ENCODE assay signal across 19 cellular contexts in the genomic region with DNA sequence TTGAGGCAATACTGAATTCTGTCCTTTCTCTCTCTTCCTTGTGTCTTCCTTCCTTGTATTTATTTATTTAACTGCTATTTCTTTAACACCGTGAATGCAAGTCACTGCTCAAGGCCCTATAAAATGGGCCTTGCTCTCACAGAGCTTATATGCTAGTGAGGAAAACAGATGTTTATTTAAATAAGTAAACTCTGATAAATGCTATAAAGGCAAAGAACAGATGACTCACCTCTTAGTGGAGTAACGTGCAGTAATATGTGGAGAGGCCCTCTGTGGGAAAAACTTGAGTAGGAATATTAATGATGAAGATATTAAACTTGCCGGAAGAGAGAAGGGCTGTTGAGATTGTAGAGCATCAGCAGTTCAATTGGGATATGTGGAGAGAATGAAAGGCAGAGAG.
"Had no signal": no experiment of that assay in that cellular context is flagged by ENCODE, and none has a peak within 500 bp of the region (broad histone marks: within the 10 kb centered on the region; RNA-seq: fewer than 3 reads in every experiment).

No MANE protein-coding gene starts in this region.

- H3K9me3 ChIP-seq: lower lobe of right lung, sigmoid colon, upper lobe of right lung had no signal

- H3K4me3 Mint-ChIP-seq: activated naive CD8-positive, alpha-beta T cell; nephron; stimulated activated naive B cell treated with anti-CD40 and anti-IgM and Interleukin-4, amounts not matched to agents 10 μg/mL and 1 μg/mL and 100 μg/mL, for 72 hours had no signal

- DNase-seq: activated CD4-positive, alpha-beta T cell treated with anti-CD3 and anti-CD28 coated beads for 1 hour; activated CD4-positive, alpha-beta T cell treated with anti-CD3 and anti-CD28 coated beads, Interleukin-2, amount 50 U/mL, for 4 hours; activated gamma-delta T cell; aorta; brain microvascular endothelial cell; cortex of kidney; hippocampal formation; islet precursor cell; left colon; lower lobe of right lung; posterior cingulate gyrus; sigmoid colon; stimulated activated naive B cell treated with anti-CD40 and anti-IgM and Interleukin-4, amounts not matched to agents 10 μg/mL and 1 μg/mL and 100 μg/mL, for 72 hours; upper lobe of right lung; WERI-Rb-1 had no signal

- H3K36me3 Mint-ChIP-seq: activated naive CD8-positive, alpha-beta T cell; stimulated activated naive B cell treated with anti-CD40 and anti-IgM and Interleukin-4, amounts not matched to agents 10 μg/mL and 1 μg/mL and 100 μg/mL, for 72 hours had no signal

- H3K36me3 ChIP-seq: brain microvascular endothelial cell, lower lobe of right lung, sigmoid colon, upper lobe of right lung, WERI-Rb-1 had no signal

- H3K27ac ChIP-seq: brain microvascular endothelial cell, lower lobe of right lung, sigmoid colon, upper lobe of right lung, WERI-Rb-1 had no signal

- ATAC-seq: esophagus mucosa; left colon; lower lobe of right lung; stimulated activated naive B cell treated with anti-CD40 and anti-IgM and Interleukin-4, amounts not matched to agents 10 μg/mL and 1 μg/mL and 100 μg/mL, for 72 hours; upper lobe of right lung had no signal

- H3K4me1 ChIP-seq: lower lobe of right lung, upper lobe of right lung had no signal

- FAIRE-seq: endometrium had no signal

- H3K9me3 Mint-ChIP-seq: nephron had no signal

- H3K27me3 Mint-ChIP-seq: activated naive CD8-positive, alpha-beta T cell; stimulated activated naive B cell treated with anti-CD40 and anti-IgM and Interleukin-4, amounts not matched to agents 10 μg/mL and 1 μg/mL and 100 μg/mL, for 72 hours had no signal

- H3K27me3 ChIP-seq: brain microvascular endothelial cell, sigmoid colon, upper lobe of right lung had no signal

- H3K4me3 ChIP-seq: lower lobe of right lung, sigmoid colon, upper lobe of right lung had no signal

- H3K4me1 Mint-ChIP-seq: nephron; stimulated activated naive B cell treated with anti-CD40 and anti-IgM and Interleukin-4, amounts not matched to agents 10 μg/mL and 1 μg/mL and 100 μg/mL, for 72 hours had no signal

- H3K27ac Mint-ChIP-seq: activated naive CD8-positive, alpha-beta T cell; nephron; stimulated activated naive B cell treated with anti-CD40 and anti-IgM and Interleukin-4, amounts not matched to agents 10 μg/mL and 1 μg/mL and 100 μg/mL, for 72 hours had no signal
